Comparison of ENCODE assay signal across 1 cellular context in genomic region chr13:30114586-30115256, GRCh38.
A peak's percentile ranks its signal among the peaks of the same experiment; 100 is the strongest.
TF ChIP-seq lines count a peak whose summit lies in the region.

No MANE protein-coding gene starts in this region.

TF ChIP-seq in HepG2, 621 proteins besides CTCF, POLR2A, EP300 and RAD21 (continued from another document and continues in another):
- TF ChIP-seq ISL2 (CRISPR knock-in tag; IDR thresholded peaks at IDR 0.05) (no peak), HOXA9 (CRISPR knock-in tag; IDR thresholded peaks at IDR 0.05; ENCODE audit: borderline replicate concordance) (no peak), ZMYM2 (CRISPR knock-in tag; IDR thresholded peaks at IDR 0.05) (no peak), SETDB1 (CRISPR knock-in tag; IDR thresholded peaks at IDR 0.05; ENCODE audit: borderline replicate concordance) (no peak), ZFX (CRISPR knock-in tag; IDR thresholded peaks at IDR 0.05; ENCODE audit: low read depth) (peak; percentile 31; the same call in 1 of the 2 replicates), JUN (CRISPR knock-in tag; IDR thresholded peaks at IDR 0.05) (0 out of 2 replicates have a peak, but pooled peaks have one; percentile 43), ZNF704 (CRISPR knock-in tag; IDR thresholded peaks at IDR 0.05; ENCODE audit: borderline replicate concordance) (no peak), SMAD1 (CRISPR knock-in tag; IDR thresholded peaks at IDR 0.05; ENCODE audit: borderline replicate concordance, low read depth) (no peak), KDM5A (IDR thresholded peaks at IDR 0.05; ENCODE audit: borderline replicate concordance, low read length) (no peak), ZNF670 (CRISPR knock-in tag; IDR thresholded peaks at IDR 0.05; ENCODE audit: borderline replicate concordance) (no peak), ZNF138 (CRISPR knock-in tag; IDR thresholded peaks at IDR 0.05; ENCODE audit: low read depth) (no peak), ZNF747 (CRISPR knock-in tag; IDR thresholded peaks at IDR 0.05; ENCODE audit: borderline replicate concordance) (no peak), ZSCAN20 (CRISPR knock-in tag; IDR thresholded peaks at IDR 0.05; ENCODE audit: borderline replicate concordance) (0 out of 2 replicates have a peak, but pooled peaks have one; percentile 48), ZNF274 (CRISPR knock-in tag; IDR thresholded peaks at IDR 0.05) (no peak), DPF2 (CRISPR knock-in tag; IDR thresholded peaks at IDR 0.05; ENCODE audit: borderline replicate concordance, low read depth) (no peak), ZNF580 (CRISPR knock-in tag; IDR thresholded peaks at IDR 0.05; ENCODE audit: borderline replicate concordance, low read depth) (no peak; the same call in 1 of the 2 replicates), GABPA (IDR thresholded peaks at IDR 0.05; ENCODE audit: low read depth, low read length) (no peak), GABPA (CRISPR knock-in tag; IDR thresholded peaks at IDR 0.05; ENCODE audit: low read depth) (no peak), MLLT10 (CRISPR knock-in tag; IDR thresholded peaks at IDR 0.05) (no peak), HDAC2 (CRISPR knock-in tag; IDR thresholded peaks at IDR 0.05) (no peak), ZFP82 (CRISPR knock-in tag; IDR thresholded peaks at IDR 0.05; ENCODE audit: borderline replicate concordance) (no peak), TEF (CRISPR knock-in tag; IDR thresholded peaks at IDR 0.05) (no peak), ZKSCAN5 (CRISPR knock-in tag; IDR thresholded peaks at IDR 0.05) (no peak), MBNL3 (CRISPR knock-in tag; conservative IDR thresholded peaks at IDR 0.05) (no peak), NFKB2 (CRISPR knock-in tag; IDR thresholded peaks at IDR 0.05; ENCODE audit: borderline replicate concordance) (no peak; the same call in 1 of the 2 replicates), CAMTA2 (CRISPR knock-in tag; IDR thresholded peaks at IDR 0.05; ENCODE audit: borderline replicate concordance) (no peak), HES4 (CRISPR knock-in tag; IDR thresholded peaks at IDR 0.05; ENCODE audit: borderline replicate concordance) (no peak; the same call in 1 of the 2 replicates), SNAI1 (CRISPR knock-in tag; IDR thresholded peaks at IDR 0.05; ENCODE audit: borderline replicate concordance) (no peak), WIZ (CRISPR knock-in tag; IDR thresholded peaks at IDR 0.05) (no peak), NR2F1 (CRISPR knock-in tag; IDR thresholded peaks at IDR 0.05) (no peak), TEAD3 (CRISPR knock-in tag; optimal IDR thresholded peaks at IDR 0.05; ENCODE audit: borderline replicate concordance) (no peak), ZNF441 (CRISPR knock-in tag; IDR thresholded peaks at IDR 0.05; ENCODE audit: borderline replicate concordance) (peak; percentile 57; the same call in 1 of the 2 replicates), SRSF9 (IDR thresholded peaks at IDR 0.05; ENCODE audit: borderline replicate concordance, insufficient read depth, low read depth, low read length, poor library complexity, severe bottlenecking) (no peak), ATF7-NPFF (CRISPR knock-in tag; IDR thresholded peaks at IDR 0.05; ENCODE audit: low read depth) (peak; percentile 87), SYNCRIP (IDR thresholded peaks at IDR 0.05; ENCODE audit: insufficient read depth, low read depth, low read length) (no peak), POLR2AphosphoS5 (IDR thresholded peaks at IDR 0.05; ENCODE audit: low read depth, low read length) (0 out of 2 replicates have a peak, but pooled peaks have one; percentile 39), CCDC6 (CRISPR knock-in tag; IDR thresholded peaks at IDR 0.05) (peak; percentile 74; the same call in 1 of the 2 replicates), NONO (IDR thresholded peaks at IDR 0.05) (no peak), NONO (CRISPR knock-in tag; conservative IDR thresholded peaks at IDR 0.05) (no peak), TBX2 (CRISPR knock-in tag; IDR thresholded peaks at IDR 0.05; ENCODE audit: borderline replicate concordance) (no peak), SP2 (CRISPR knock-in tag; IDR thresholded peaks at IDR 0.05) (no peak), SOX6 (IDR thresholded peaks at IDR 0.05) (no peak), SOX6 (CRISPR knock-in tag; IDR thresholded peaks at IDR 0.05) (no peak), DNMT3B (CRISPR knock-in tag; conservative IDR thresholded peaks at IDR 0.05) (no peak), NFATC3 (CRISPR knock-in tag; IDR thresholded peaks at IDR 0.05) (no peak), ZNF883 (CRISPR knock-in tag; IDR thresholded peaks at IDR 0.05; ENCODE audit: not compliant biosample characterization) (no peak), TSC22D2 (CRISPR knock-in tag; IDR thresholded peaks at IDR 0.05; ENCODE audit: borderline replicate concordance) (no peak), GABPB1 (CRISPR knock-in tag; IDR thresholded peaks at IDR 0.05) (peak; percentile 57; the same call in 1 of the 2 replicates), ZNF607 (CRISPR knock-in tag; IDR thresholded peaks at IDR 0.05; ENCODE audit: borderline replicate concordance) (no peak), CEBPZ (IDR thresholded peaks at IDR 0.05; ENCODE audit: low read length) (no peak), ZNF660 (CRISPR knock-in tag; IDR thresholded peaks at IDR 0.05; ENCODE audit: borderline replicate concordance, low read depth) (no peak), REL (CRISPR knock-in tag; conservative IDR thresholded peaks at IDR 0.05) (no peak), SRSF4 (IDR thresholded peaks at IDR 0.05; ENCODE audit: low read depth, low read length, poor library complexity, severe bottlenecking) (no peak), KDM2A (CRISPR knock-in tag; IDR thresholded peaks at IDR 0.05; ENCODE audit: borderline replicate concordance, low read depth) (peak; percentile 79), ZFYVE20 (CRISPR knock-in tag; IDR thresholded peaks at IDR 0.05; ENCODE audit: borderline replicate concordance, low read depth) (0 out of 2 replicates have a peak, but pooled peaks have one; percentile 43), ZNF788 (CRISPR knock-in tag; IDR thresholded peaks at IDR 0.05; ENCODE audit: borderline replicate concordance) (no peak)
- TF ChIP-seq, protein P1, sequence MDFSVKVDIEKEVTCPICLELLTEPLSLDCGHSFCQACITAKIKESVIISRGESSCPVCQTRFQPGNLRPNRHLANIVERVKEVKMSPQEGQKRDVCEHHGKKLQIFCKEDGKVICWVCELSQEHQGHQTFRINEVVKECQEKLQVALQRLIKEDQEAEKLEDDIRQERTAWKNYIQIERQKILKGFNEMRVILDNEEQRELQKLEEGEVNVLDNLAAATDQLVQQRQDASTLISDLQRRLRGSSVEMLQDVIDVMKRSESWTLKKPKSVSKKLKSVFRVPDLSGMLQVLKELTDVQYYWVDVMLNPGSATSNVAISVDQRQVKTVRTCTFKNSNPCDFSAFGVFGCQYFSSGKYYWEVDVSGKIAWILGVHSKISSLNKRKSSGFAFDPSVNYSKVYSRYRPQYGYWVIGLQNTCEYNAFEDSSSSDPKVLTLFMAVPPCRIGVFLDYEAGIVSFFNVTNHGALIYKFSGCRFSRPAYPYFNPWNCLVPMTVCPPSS (IDR thresholded peaks at IDR 0.05), result no peak
- TF ChIP-seq, protein P2, sequence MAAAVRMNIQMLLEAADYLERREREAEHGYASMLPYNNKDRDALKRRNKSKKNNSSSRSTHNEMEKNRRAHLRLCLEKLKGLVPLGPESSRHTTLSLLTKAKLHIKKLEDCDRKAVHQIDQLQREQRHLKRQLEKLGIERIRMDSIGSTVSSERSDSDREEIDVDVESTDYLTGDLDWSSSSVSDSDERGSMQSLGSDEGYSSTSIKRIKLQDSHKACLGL (CRISPR knock-in tag; IDR thresholded peaks at IDR 0.05), result no peak
- TF ChIP-seq, protein P3, sequence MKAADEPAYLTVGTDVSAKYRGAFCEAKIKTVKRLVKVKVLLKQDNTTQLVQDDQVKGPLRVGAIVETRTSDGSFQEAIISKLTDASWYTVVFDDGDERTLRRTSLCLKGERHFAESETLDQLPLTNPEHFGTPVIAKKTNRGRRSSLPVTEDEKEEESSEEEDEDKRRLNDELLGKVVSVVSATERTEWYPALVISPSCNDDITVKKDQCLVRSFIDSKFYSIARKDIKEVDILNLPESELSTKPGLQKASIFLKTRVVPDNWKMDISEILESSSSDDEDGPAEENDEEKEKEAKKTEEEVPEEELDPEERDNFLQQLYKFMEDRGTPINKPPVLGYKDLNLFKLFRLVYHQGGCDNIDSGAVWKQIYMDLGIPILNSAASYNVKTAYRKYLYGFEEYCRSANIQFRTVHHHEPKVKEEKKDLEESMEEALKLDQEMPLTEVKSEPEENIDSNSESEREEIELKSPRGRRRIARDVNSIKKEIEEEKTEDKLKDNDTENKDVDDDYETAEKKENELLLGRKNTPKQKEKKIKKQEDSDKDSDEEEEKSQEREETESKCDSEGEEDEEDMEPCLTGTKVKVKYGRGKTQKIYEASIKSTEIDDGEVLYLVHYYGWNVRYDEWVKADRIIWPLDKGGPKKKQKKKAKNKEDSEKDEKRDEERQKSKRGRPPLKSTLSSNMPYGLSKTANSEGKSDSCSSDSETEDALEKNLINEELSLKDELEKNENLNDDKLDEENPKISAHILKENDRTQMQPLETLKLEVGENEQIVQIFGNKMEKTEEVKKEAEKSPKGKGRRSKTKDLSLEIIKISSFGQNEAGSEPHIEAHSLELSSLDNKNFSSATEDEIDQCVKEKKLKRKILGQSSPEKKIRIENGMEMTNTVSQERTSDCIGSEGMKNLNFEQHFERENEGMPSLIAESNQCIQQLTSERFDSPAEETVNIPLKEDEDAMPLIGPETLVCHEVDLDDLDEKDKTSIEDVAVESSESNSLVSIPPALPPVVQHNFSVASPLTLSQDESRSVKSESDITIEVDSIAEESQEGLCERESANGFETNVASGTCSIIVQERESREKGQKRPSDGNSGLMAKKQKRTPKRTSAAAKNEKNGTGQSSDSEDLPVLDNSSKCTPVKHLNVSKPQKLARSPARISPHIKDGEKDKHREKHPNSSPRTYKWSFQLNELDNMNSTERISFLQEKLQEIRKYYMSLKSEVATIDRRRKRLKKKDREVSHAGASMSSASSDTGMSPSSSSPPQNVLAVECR (CRISPR knock-in tag; IDR thresholded peaks at IDR 0.05; ENCODE audit: borderline replicate concordance), result no peak
- TF ChIP-seq, protein P4, sequence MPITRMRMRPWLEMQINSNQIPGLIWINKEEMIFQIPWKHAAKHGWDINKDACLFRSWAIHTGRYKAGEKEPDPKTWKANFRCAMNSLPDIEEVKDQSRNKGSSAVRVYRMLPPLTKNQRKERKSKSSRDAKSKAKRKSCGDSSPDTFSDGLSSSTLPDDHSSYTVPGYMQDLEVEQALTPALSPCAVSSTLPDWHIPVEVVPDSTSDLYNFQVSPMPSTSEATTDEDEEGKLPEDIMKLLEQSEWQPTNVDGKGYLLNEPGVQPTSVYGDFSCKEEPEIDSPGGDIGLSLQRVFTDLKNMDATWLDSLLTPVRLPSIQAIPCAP (CRISPR knock-in tag; IDR thresholded peaks at IDR 0.05; ENCODE audit: low read depth), result no peak
- TF ChIP-seq, protein P5, sequence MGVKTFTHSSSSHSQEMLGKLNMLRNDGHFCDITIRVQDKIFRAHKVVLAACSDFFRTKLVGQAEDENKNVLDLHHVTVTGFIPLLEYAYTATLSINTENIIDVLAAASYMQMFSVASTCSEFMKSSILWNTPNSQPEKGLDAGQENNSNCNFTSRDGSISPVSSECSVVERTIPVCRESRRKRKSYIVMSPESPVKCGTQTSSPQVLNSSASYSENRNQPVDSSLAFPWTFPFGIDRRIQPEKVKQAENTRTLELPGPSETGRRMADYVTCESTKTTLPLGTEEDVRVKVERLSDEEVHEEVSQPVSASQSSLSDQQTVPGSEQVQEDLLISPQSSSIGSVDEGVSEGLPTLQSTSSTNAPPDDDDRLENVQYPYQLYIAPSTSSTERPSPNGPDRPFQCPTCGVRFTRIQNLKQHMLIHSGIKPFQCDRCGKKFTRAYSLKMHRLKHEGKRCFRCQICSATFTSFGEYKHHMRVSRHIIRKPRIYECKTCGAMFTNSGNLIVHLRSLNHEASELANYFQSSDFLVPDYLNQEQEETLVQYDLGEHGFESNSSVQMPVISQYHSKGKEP (CRISPR knock-in tag; IDR thresholded peaks at IDR 0.05), result no peak
